ENCODE assay signal across 8 cellular contexts in the genomic region with DNA sequence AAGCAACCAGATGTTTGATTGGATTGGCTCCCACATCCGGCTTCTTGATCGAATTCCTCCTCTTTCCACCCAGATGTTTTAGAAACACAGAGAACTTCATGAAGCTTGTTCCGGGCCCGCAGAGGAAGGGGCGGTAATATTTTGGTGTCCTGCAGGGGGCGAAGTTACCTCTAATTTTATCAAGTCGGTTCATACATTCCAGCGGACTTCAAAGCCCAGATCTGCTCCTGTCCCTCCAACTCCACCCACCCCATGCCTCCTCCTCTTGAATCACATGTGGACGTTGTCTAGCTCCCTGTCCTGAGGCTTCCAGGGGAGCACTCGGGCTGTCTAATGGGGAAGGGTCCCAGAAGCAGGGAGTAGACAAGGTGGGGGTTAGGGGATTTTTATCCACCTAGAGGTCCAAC. TPM values are rescaled to one million over a fixed set of nuclear protein-coding genes. Genes with fewer than 3 reads are reported as not detected.
A peak's percentile ranks its signal among the peaks of the same experiment; 100 is the strongest.
DNase-seq lines count a peak whose midpoint lies in the region; ATAC-seq and TF ChIP-seq lines count a peak whose summit lies in the region.

No MANE protein-coding gene starts in this region.

- peak; percentile 20 to 59 (median 26) for DNase-seq in CD8-positive, alpha-beta memory T cell
- DNase-seq in HCEC 1CT (peak; percentile 73), NCI-H526 (lab: John Stamatoyannopoulos, UW) (peak; percentile 57 to 88), ecto neural progenitor cell (ENCODE audit: low spot score) (peak; percentile 84), lower lobe of right lung (peak; percentile 79), cerebellum (ENCODE audit: low spot score) (no peak)
- peak; percentile 52 for DNase-seq in activated CD4-positive, alpha-beta T cell treated with anti-CD3 and anti-CD28 coated beads, Interleukin-2, amount 50 U/mL, for 1 hour
- peak; percentile 15 to 16 for DNase-seq in stimulated activated CD8-positive, alpha-beta memory T cell treated with anti-CD3 and anti-CD28 coated beads, Interleukin-2, amount 100 ng/mL, for 1 hour (ENCODE audit: low read depth in 2 of 2)

- no peaks in the 10 kb centered on the region for H3K36me3 ChIP-seq in CD8-positive, alpha-beta memory T cell (ENCODE audit: insufficient read depth, low read length)
- H3K36me3 ChIP-seq in lower lobe of right lung: no peaks in the 10 kb centered on the region

- H3K9me3 ChIP-seq in CD8-positive, alpha-beta memory T cell (ENCODE audit: low read length): no peaks in the 10 kb centered on the region
- H3K9me3 ChIP-seq in lower lobe of right lung: no peaks in the 10 kb centered on the region

- POLR2A ChIA-PET in CD8-positive, alpha-beta memory T cell (lab: Charles Lee): no interaction called here

- intact Hi-C loops in lower lobe of right lung (cut with DNase I): no loop called here

- H3K36me3 Mint-ChIP-seq in CD8-positive, alpha-beta memory T cell: no peaks in the 10 kb centered on the region

- TF ChIP-seq CTCF in lower lobe of right lung (IDR thresholded peaks at IDR 0.05): peak; percentile 70

- H3K27ac ChIP-seq in CD8-positive, alpha-beta memory T cell (ENCODE audit: low read depth, low read length): no peak overlapping the region
- H3K27ac ChIP-seq in lower lobe of right lung: no peak overlapping the region

- H3K4me3 Mint-ChIP-seq in CD8-positive, alpha-beta memory T cell: no peak overlapping the region

- peaks cover 8 to 17% (median 9%) of the 10 kb centered on the region in 3 donors for H3K4me1 Mint-ChIP-seq in CD8-positive, alpha-beta memory T cell

- peaks cover 42 to 66% of the 10 kb centered on the region in 2 donors for H3K27me3 Mint-ChIP-seq in CD8-positive, alpha-beta memory T cell

- CTCF ChIA-PET in CD8-positive, alpha-beta memory T cell (lab: Charles Lee): interaction anchor here (2.2 kb wide), 1 partner anchor 496 kb away, joined by 8 read pairs; no protein-coding TSS in a partner anchor

- H3K4me1 ChIP-seq in CD8-positive, alpha-beta memory T cell (ENCODE audit: insufficient read depth, low read length): peaks cover 3% of the 10 kb centered on the region
- H3K4me1 ChIP-seq in lower lobe of right lung: peaks cover 32% of the 10 kb centered on the region

- H3K9me3 Mint-ChIP-seq in CD8-positive, alpha-beta memory T cell: peaks cover 0 to 2% (median 0%) of the 10 kb centered on the region in 5 donors

- H3K27ac Mint-ChIP-seq in CD8-positive, alpha-beta memory T cell: peak overlapping the region in 2 of 8 donors; percentile 10 to 22

- peak; percentile 62 for ATAC-seq in lower lobe of right lung

- H3K4me3 ChIP-seq in CD8-positive, alpha-beta memory T cell (ENCODE audit: low read length): no peak overlapping the region
- H3K4me3 ChIP-seq in lower lobe of right lung: no peak overlapping the region

- H3K27me3 ChIP-seq in CD8-positive, alpha-beta memory T cell (ENCODE audit: insufficient read depth, low read length, poor library complexity, severe bottlenecking): peaks cover 17% of the 10 kb centered on the region
- peaks cover 19% of the 10 kb centered on the region for H3K27me3 ChIP-seq in lower lobe of right lung (ENCODE audit: low read depth)

RNA-seq across cellular contexts. Expression of a gene that starts 2.9 kb away (rescaled TPM):
- total RNA-seq in CD8-positive, alpha-beta memory T cell: not detected
- not detected for polyA plus RNA-seq in CD8-positive, alpha-beta memory T cell
- total RNA-seq in lower lobe of right lung (6.6 TPM), cerebellum (8.3 TPM)
